In the genomic region with DNA sequence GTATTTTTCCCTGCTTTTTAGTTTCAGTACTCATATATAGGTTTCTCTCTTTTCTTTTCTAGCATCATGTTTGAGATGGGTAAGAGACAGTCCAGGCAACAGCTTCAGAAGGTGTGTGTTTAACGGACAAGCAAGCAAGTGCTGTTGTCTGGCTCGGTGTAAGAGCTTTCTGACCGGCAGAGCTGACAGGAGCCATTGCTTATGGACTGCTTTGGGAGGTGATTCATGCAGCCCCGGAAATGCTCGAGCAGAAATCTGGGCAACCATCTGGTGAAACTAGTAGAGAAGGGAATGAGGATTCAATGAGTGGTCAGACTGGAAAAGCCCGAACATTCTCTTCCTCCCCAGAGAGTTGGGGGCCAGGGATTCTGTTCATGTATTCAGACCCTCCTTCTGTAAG, we compare ENCODE assay signal across 27 cellular contexts. TPM values are rescaled to one million over a fixed set of nuclear protein-coding genes. Genes with fewer than 3 reads are reported as not detected.
DNase-seq lines count a peak whose midpoint lies in the region; ATAC-seq and TF ChIP-seq lines count a peak whose summit lies in the region.
"Had no signal": no experiment of that assay in that cellular context is flagged by ENCODE, and none has a peak within 500 bp of the region (broad histone marks: within the 10 kb centered on the region; RNA-seq: fewer than 3 reads in every experiment).

No MANE protein-coding gene starts in this region.

- H3K27ac Mint-ChIP-seq in WTC11 = peak overlapping the region; percentile 14
- H3K27ac Mint-ChIP-seq: activated naive CD4-positive, alpha-beta T cell treated with anti-CD3 and anti-CD28 coated beads, Interleukin-2, amount 10 ng/mL, durations not matched to agents 7 days and 5 days; CD4-positive, CD25-positive, alpha-beta regulatory T cell; T-helper 17 cell had no signal

- H3K9ac ChIP-seq in IMR-90 (ENCODE audit: low read depth, low read length) = no peak overlapping the region

- H4K5ac ChIP-seq in IMR-90 (ENCODE audit: low read depth, low read length) = no peak overlapping the region

- CTCF ChIA-PET in IMR-90 (lab: Yijun Ruan, JAX) = no interaction called here
- CTCF ChIA-PET in WTC11 (lab: Charles Lee) = no interaction called here

- peaks cover 50% of the 10 kb centered on the region for H3K36me3 Mint-ChIP-seq in WTC11
- H3K36me3 Mint-ChIP-seq: activated naive CD4-positive, alpha-beta T cell treated with anti-CD3 and anti-CD28 coated beads, Interleukin-2, amount 10 ng/mL, durations not matched to agents 7 days and 5 days; CD4-positive, CD25-positive, alpha-beta regulatory T cell had no signal

- no peak overlapping the region; the same call in 1 of the 2 replicates for H3K4me2 ChIP-seq in IMR-90 (ENCODE audit: low read depth, low read length)
- H3K4me2 ChIP-seq: A549, smooth muscle cell had no signal

- no peak overlapping the region for H2BK120ac ChIP-seq in IMR-90 (ENCODE audit: low read depth, low read length)

- POLR2A ChIA-PET in IMR-90 (lab: Charles Lee; ENCODE audit: unreplicated experiment) = no interaction called here
- POLR2A ChIA-PET in WTC11 (lab: Charles Lee) = no interaction called here

- no peak overlapping the region for H4K91ac ChIP-seq in IMR-90 (ENCODE audit: insufficient read depth, low read depth, low read length)

- no peak for TF ChIP-seq RAD21 in IMR-90 (IDR thresholded peaks at IDR 0.05; ENCODE audit: low read length)

- H3K36me3 ChIP-seq in IMR-90 (ENCODE audit: control insufficient read depth, insufficient read depth, low read length) (no peaks in the 10 kb centered on the region), suprapubic skin (no peaks in the 10 kb centered on the region)
- H3K36me3 ChIP-seq: esophagus squamous epithelium, left ventricle myocardium inferior, neutrophil had no signal

- TF ChIP-seq EP300 in suprapubic skin (IDR thresholded peaks at IDR 0.05) = no peak

- BruUV-seq in IMR-90 (replicated peaks; lab: Mats Ljungman, UMichigan) = no TSS peak

- H3K14ac ChIP-seq in IMR-90 (replicated peaks; ENCODE audit: low read depth, low read length) = no peak overlapping the region

- ATAC-seq in IMR-90 (ENCODE audit: low read depth) (no peak; the same call in 1 of the 2 replicates), WTC11 (no peak), HG02981 (IDR thresholded peaks at IDR 0.05; ENCODE audit: unreplicated experiment) (no peak)
- ATAC-seq: A549, T-helper 17 cell had no signal

- no peaks in the 10 kb centered on the region; the same call in 1 of the 2 replicates for H3K4me1 ChIP-seq in IMR-90 (ENCODE audit: control insufficient read depth, insufficient read depth, low read length)
- H3K4me1 ChIP-seq in suprapubic skin = no peaks in the 10 kb centered on the region
- H3K4me1 ChIP-seq: A549, esophagus squamous epithelium, left ventricle myocardium inferior had no signal

- no peak overlapping the region for H4K8ac ChIP-seq in IMR-90 (ENCODE audit: low read depth in 2 of 2, low read length in 2 of 2)

- H3K23ac ChIP-seq in IMR-90 (ENCODE audit: low read depth, low read length) = no peak overlapping the region

- no peak overlapping the region for H3K4me3 Mint-ChIP-seq in WTC11
- H3K4me3 Mint-ChIP-seq: activated naive CD4-positive, alpha-beta T cell treated with anti-CD3 and anti-CD28 coated beads, Interleukin-2, amount 10 ng/mL, durations not matched to agents 7 days and 5 days; CD4-positive, CD25-positive, alpha-beta regulatory T cell; T-helper 17 cell had no signal

- H3K27me3 Mint-ChIP-seq in WTC11 (ENCODE audit: low read depth) = no peaks in the 10 kb centered on the region

- H2BK5ac ChIP-seq in IMR-90 (ENCODE audit: low read depth, low read length, poor library complexity, severe bottlenecking) = no peak overlapping the region

- H3K9me3 ChIP-seq in IMR-90 (ENCODE audit: control insufficient read depth, insufficient read depth, low read length) (no peaks in the 10 kb centered on the region), suprapubic skin (no peaks in the 10 kb centered on the region)
- H3K9me3 ChIP-seq: A549, esophagus squamous epithelium, neutrophil had no signal

- no peaks in the 10 kb centered on the region for H4K20me1 ChIP-seq in IMR-90 (ENCODE audit: insufficient read depth, low read length)

- peak; percentile 9 for DNase-seq in NCI-H82 (lab: John Stamatoyannopoulos, UW)
- no peak for DNase-seq in NCI-H82 treated with DMSO at 0.1 percent for 48 hours (lab: John Stamatoyannopoulos, UW; ENCODE audit: unreplicated experiment)
- DNase-seq in IMR-90 = peak; percentile 33
- DNase-seq in WTC11 (ENCODE audit: low spot score) = no peak
- DNase-seq in suprapubic skin (ENCODE audit: low spot score in 2 of 2) = peak; percentile 3 to 24
- no peak for DNase-seq in NCI-H1105 treated with DMSO at 0.1 percent for 48 hours (lab: John Stamatoyannopoulos, UW)
- no peak for DNase-seq in foreskin melanocyte
- DNase-seq: activated CD4-positive, alpha-beta T cell treated with anti-CD3 and anti-CD28 coated beads, Interleukin-2, amount 50 U/mL, for 48 hours; activated naive CD4-positive, alpha-beta T cell treated with anti-CD3 and anti-CD28 coated beads, Interleukin-2, amount 10 ng/mL, durations not matched to agents 7 days and 5 days; CD4-positive, CD25-positive, alpha-beta regulatory T cell; DMS79 treated with DMSO at 0.1 percent for 48 hours; effector memory CD4-positive, alpha-beta T cell; esophagus squamous epithelium; H7; left ventricle myocardium inferior; NCI-H1930; SHP77; stimulated activated CD4-positive, alpha-beta T cell treated with anti-CD3 and anti-CD28 coated beads, Interleukin-4, amount 100 ng/mL, for 4 hours; T-helper 17 cell had no signal

- H2AK5ac ChIP-seq in IMR-90 (ENCODE audit: low read depth, low read length) = no peak overlapping the region

- TF ChIP-seq POLR2A in IMR-90 (IDR thresholded peaks at IDR 0.05; ENCODE audit: low read depth, low read length) (no peak), suprapubic skin (IDR thresholded peaks at IDR 0.05) (no peak)

- H3K18ac ChIP-seq in IMR-90 (ENCODE audit: low read depth, low read length) = no peak overlapping the region

- no peaks in the 10 kb centered on the region for H3K9me3 Mint-ChIP-seq in WTC11
- H3K9me3 Mint-ChIP-seq: activated naive CD4-positive, alpha-beta T cell treated with anti-CD3 and anti-CD28 coated beads, Interleukin-2, amount 10 ng/mL, durations not matched to agents 7 days and 5 days had no signal

- no peak overlapping the region for H2BK20ac ChIP-seq in IMR-90 (ENCODE audit: low read depth, low read length)

- intact Hi-C loops in IMR-90 (cut with micrococcal nuclease) = no loop called here

- no peak overlapping the region for H3K56ac ChIP-seq in IMR-90 (ENCODE audit: extremely low read depth, insufficient read depth, low read length)

- dilution Hi-C loops in IMR-90 (cut with HindIII; ENCODE audit: low sequenced_read_pairs, unreplicated experiment) = no loop called here

- H3K27me3 ChIP-seq in IMR-90 (ENCODE audit: control insufficient read depth, insufficient read depth, low read length) (peaks cover 1% of the 10 kb centered on the region; the same call in 1 of the 2 replicates), suprapubic skin (peaks cover 45% of the 10 kb centered on the region)
- H3K27me3 ChIP-seq: neutrophil had no signal

- no peaks in the 10 kb centered on the region for H3K79me1 ChIP-seq in IMR-90 (ENCODE audit: low read depth in 1 of 2, low read length in 2 of 2)

- in situ Hi-C loops in IMR-90 (cut with MboI; ENCODE audit: low sequenced_read_pairs) = no loop called here

- H3K27ac ChIP-seq in IMR-90 (ENCODE audit: insufficient read depth, low read length) (no peak overlapping the region), suprapubic skin (no peak overlapping the region)
- H3K27ac ChIP-seq: A549, esophagus squamous epithelium, left ventricle myocardium inferior, neutrophil, VCaP had no signal

- no peaks in the 10 kb centered on the region for H3K9me1 ChIP-seq in IMR-90 (ENCODE audit: insufficient read depth, low read length)

- 74% methylated on average over 3 of the region's 6 CpGs; no CpG with 5 or more reads in 1 of the 2 experiments for WGBS in IMR-90 (ENCODE audit: extremely low coverage in 2 of 2, insufficient read length in 1 of 2), 2 experiments
- 59% methylated on average over 6 of the region's 6 CpGs for WGBS in suprapubic skin

- H3K4ac ChIP-seq in IMR-90 (ENCODE audit: low read depth, low read length) = no peak overlapping the region

- H2BK15ac ChIP-seq in IMR-90 (ENCODE audit: low read depth, low read length) = no peak overlapping the region

- H3K4me1 Mint-ChIP-seq in WTC11 = peaks cover 55% of the 10 kb centered on the region
- H3K4me1 Mint-ChIP-seq: activated naive CD4-positive, alpha-beta T cell treated with anti-CD3 and anti-CD28 coated beads, Interleukin-2, amount 10 ng/mL, durations not matched to agents 7 days and 5 days; CD4-positive, CD25-positive, alpha-beta regulatory T cell; T-helper 17 cell had no signal

- TF ChIP-seq CTCF in IMR-90 (conservative IDR thresholded peaks at IDR 0.05; ENCODE audit: low read depth, low read length) (no peak), WTC11 (IDR thresholded peaks at IDR 0.05) (no peak), suprapubic skin (IDR thresholded peaks at IDR 0.05) (no peak)

- H2AK9ac ChIP-seq in IMR-90 (replicated peaks; ENCODE audit: low read depth, low read length, poor library complexity) = no peak overlapping the region

- H2AFZ ChIP-seq in IMR-90 (replicated peaks; ENCODE audit: low read length, poor library complexity) = peak overlapping the region; percentile 54

- H3K4me3 ChIP-seq in IMR-90 (ENCODE audit: insufficient read depth, low read depth, low read length) (no peak overlapping the region), suprapubic skin (no peak overlapping the region)
- H3K4me3 ChIP-seq: A549, esophagus squamous epithelium, left ventricle myocardium inferior, smooth muscle cell had no signal

TF ChIP-seq in WTC11, 78 proteins besides CTCF, POLR2A, EP300 and RAD21 (continues in another document):
- no peak for TF ChIP-seq ELF4 (CRISPR knock-in tag; IDR thresholded peaks at IDR 0.05; ENCODE audit: low read depth)

RNA-seq across cellular contexts. Expression of gene TUNAR, which starts 24.4 kb away (rescaled TPM):
- not detected in 2 replicates for total RNA-seq in IMR-90 (2012; rRNA removed)
- polyA plus RNA-seq in IMR-90 (2012; rRNA removed) = not detected in 2 replicates
- not detected in 2 replicates for polyA plus RNA-seq in IMR-90 (2012; cell fraction: cytosol; rRNA removed)
- not detected in 2 replicates for polyA plus RNA-seq in IMR-90 (2012; cell fraction: nucleus; rRNA removed; ENCODE audit: low replicate concordance)
- 36.3 to 57.6 TPM (median 57.0 TPM) in 3 replicates for total RNA-seq in WTC11 (2021)
- total RNA-seq in suprapubic skin = not detected
- total RNA-seq: aorta; CD4-positive, CD25-positive, alpha-beta regulatory T cell; chondrocyte; esophagus squamous epithelium; left ventricle myocardium inferior; mucosa of gallbladder; smooth muscle cell; T-helper 17 cell had no signal
- polyA plus RNA-seq: A549; aorta; CD4-positive, CD25-positive, alpha-beta regulatory T cell; smooth muscle cell had no signal

Comparison
In these comparisons a context has a peak if more than half of its experiments do, and no peak if none do; other contexts are left out.
1. DNase-seq: peak in NCI-H82 (single experiment), IMR-90 (single experiment) and suprapubic skin (2 of 2); none in NCI-H82 treated with DMSO at 0.1 percent for 48 hours (single experiment), WTC11 (single experiment), NCI-H1105 treated with DMSO at 0.1 percent for 48 hours (single experiment) and foreskin melanocyte (single experiment).
2. RNA of gene TUNAR, which starts 24.4 kb away (total RNA-seq): 36.3 to 57.6 TPM in WTC11; not detected in IMR-90 and not detected in suprapubic skin; every median in the first group is over 10 times any median in the second.